19 cellular contexts compared by ENCODE assay signal in genomic region chr2:226839960-226840359, GRCh38. TPM values are rescaled to one million over a fixed set of nuclear protein-coding genes. Genes with fewer than 3 reads are reported as not detected.
DNase-seq lines count a peak whose midpoint lies in the region; ATAC-seq and TF ChIP-seq lines count a peak whose summit lies in the region.
"Had no signal": no experiment of that assay in that cellular context is flagged by ENCODE, and none has a peak within 500 bp of the region (broad histone marks: within the 10 kb centered on the region; RNA-seq: fewer than 3 reads in every experiment).

No MANE protein-coding gene starts in this region.

- peaks cover 36% of the 10 kb centered on the region for H3K36me3 Mint-ChIP-seq in activated naive CD4-positive, alpha-beta T cell treated with anti-CD3 and anti-CD28 coated beads for 36 hours (ENCODE audit: low read depth)
- peaks cover 50% of the 10 kb centered on the region for H3K36me3 Mint-ChIP-seq in activated naive CD4-positive, alpha-beta T cell treated with anti-CD3 and anti-CD28 coated beads, Interleukin-2, amount 10 ng/mL, durations not matched to agents 7 days and 5 days
- H3K36me3 Mint-ChIP-seq in activated CD4-positive, alpha-beta memory T cell treated with anti-CD3 and anti-CD28 coated beads for 36 hours, result peaks cover 37% of the 10 kb centered on the region

- H3K27me3 ChIP-seq in spleen (replicated peaks in 1 of 7) (no peaks in the 10 kb centered on the region), upper lobe of right lung (no peaks in the 10 kb centered on the region)
- H3K27me3 ChIP-seq: sigmoid colon, upper lobe of left lung had no signal

- 92 to 98% (median 97%) methylated on average over 2 of the region's 2 CpGs for WGBS in spleen, 5 donors

- H3K9me3 Mint-ChIP-seq in activated naive CD4-positive, alpha-beta T cell treated with anti-CD3 and anti-CD28 coated beads for 36 hours, result no peaks in the 10 kb centered on the region
- H3K9me3 Mint-ChIP-seq in activated naive CD4-positive, alpha-beta T cell treated with anti-CD3 and anti-CD28 coated beads, Interleukin-2, amount 10 ng/mL, durations not matched to agents 7 days and 5 days, result peaks cover 2% of the 10 kb centered on the region
- H3K9me3 Mint-ChIP-seq in activated CD4-positive, alpha-beta memory T cell treated with anti-CD3 and anti-CD28 coated beads for 36 hours, result no peaks in the 10 kb centered on the region
- H3K9me3 Mint-ChIP-seq: T-helper 1 cell treated with Interleukin-12 subunit alpha and Interleukin-12 subunit beta and Interleukin-4 antibody, amounts not matched to agents 30 μg/mL and 1 μg/mL, for 36 hours had no signal

- no peak for TF ChIP-seq POLR2A in NB4 (IDR thresholded peaks at IDR 0.05; ENCODE audit: extremely low read depth, insufficient read length)
- no peak for TF ChIP-seq POLR2A in spleen (IDR thresholded peaks at IDR 0.05)

- no peak overlapping the region for H3K4me3 Mint-ChIP-seq in activated naive CD4-positive, alpha-beta T cell treated with anti-CD3 and anti-CD28 coated beads for 36 hours
- H3K4me3 Mint-ChIP-seq in activated naive CD4-positive, alpha-beta T cell treated with anti-CD3 and anti-CD28 coated beads, Interleukin-2, amount 10 ng/mL, durations not matched to agents 7 days and 5 days, result no peak overlapping the region
- no peak overlapping the region for H3K4me3 Mint-ChIP-seq in activated CD4-positive, alpha-beta memory T cell treated with anti-CD3 and anti-CD28 coated beads for 36 hours
- H3K4me3 Mint-ChIP-seq: dendritic cell treated with granulocyte-macrophage colony-stimulating factor and Interleukin-4, amounts not matched to agents 40 ng/mL and 50 ng/mL, for 4 days; T-helper 1 cell treated with Interleukin-12 subunit alpha and Interleukin-12 subunit beta and Interleukin-4 antibody, amounts not matched to agents 30 μg/mL and 1 μg/mL, for 36 hours had no signal

- H3K4me3 ChIP-seq in NB4 (ENCODE audit: low read depth, low read length) (no peak overlapping the region), spleen (peak overlapping the region in 1 of 8 donors; percentile 23), upper lobe of right lung (no peak overlapping the region)
- H3K4me3 ChIP-seq: sigmoid colon, upper lobe of left lung had no signal

- H3K9me3 ChIP-seq in spleen, result no peaks in the 10 kb centered on the region
- no peaks in the 10 kb centered on the region for H3K9me3 ChIP-seq in upper lobe of right lung
- H3K9me3 ChIP-seq: sigmoid colon, upper lobe of left lung had no signal

- POLR2A ChIA-PET in activated CD4-positive, alpha-beta memory T cell treated with anti-CD3 and anti-CD28 coated beads for 36 hours (lab: Charles Lee), result no interaction called here

- CTCF ChIA-PET in activated naive CD4-positive, alpha-beta T cell treated with anti-CD3 and anti-CD28 coated beads for 36 hours (lab: Charles Lee), result interaction anchor here (0.7 kb wide), 1 partner anchor 908 kb away, joined by 3 read pairs; no protein-coding TSS in a partner anchor
- CTCF ChIA-PET in activated naive CD4-positive, alpha-beta T cell treated with anti-CD3 and anti-CD28 coated beads, Interleukin-2, amount 10 ng/mL, durations not matched to agents 7 days and 5 days (lab: Charles Lee), result interaction anchor here (2.5 kb wide), 1 partner anchor 40 kb away, joined by 5 read pairs; the partner anchor contains the start of gene IRS1
- CTCF ChIA-PET in activated CD4-positive, alpha-beta memory T cell treated with anti-CD3 and anti-CD28 coated beads for 36 hours (lab: Charles Lee), result interaction anchor here (0.7 to 2.8 kb wide), 3 partner anchors 38 to 233 kb away, joined by 3 to 8 read pairs (median 5); partner anchors contain the start of gene IRS1

- H3K4me1 ChIP-seq in spleen, result peaks cover 13 to 84% (median 49%) of the 10 kb centered on the region in 6 donors
- peaks cover 17% of the 10 kb centered on the region for H3K4me1 ChIP-seq in upper lobe of right lung

- H3K27ac Mint-ChIP-seq in activated naive CD4-positive, alpha-beta T cell treated with anti-CD3 and anti-CD28 coated beads for 36 hours, result peak overlapping the region; percentile 66
- H3K27ac Mint-ChIP-seq in activated naive CD4-positive, alpha-beta T cell treated with anti-CD3 and anti-CD28 coated beads, Interleukin-2, amount 10 ng/mL, durations not matched to agents 7 days and 5 days, result no peak overlapping the region
- peak overlapping the region; percentile 32 for H3K27ac Mint-ChIP-seq in activated CD4-positive, alpha-beta memory T cell treated with anti-CD3 and anti-CD28 coated beads for 36 hours
- H3K27ac Mint-ChIP-seq: dendritic cell treated with granulocyte-macrophage colony-stimulating factor and Interleukin-4, amounts not matched to agents 40 ng/mL and 50 ng/mL, for 4 days; T-helper 1 cell treated with Interleukin-12 subunit alpha and Interleukin-12 subunit beta and Interleukin-4 antibody, amounts not matched to agents 30 μg/mL and 1 μg/mL, for 36 hours had no signal

- peak; percentile 47 for DNase-seq in activated naive CD4-positive, alpha-beta T cell treated with anti-CD3 and anti-CD28 coated beads for 36 hours
- no peak for DNase-seq in activated naive CD4-positive, alpha-beta T cell treated with anti-CD3 and anti-CD28 coated beads, Interleukin-2, amount 10 ng/mL, durations not matched to agents 7 days and 5 days
- peak; percentile 27 for DNase-seq in NB4 (ENCODE audit: low read depth)
- peak; percentile 22 for DNase-seq in activated CD4-positive, alpha-beta memory T cell treated with anti-CD3 and anti-CD28 coated beads for 36 hours
- no peak for DNase-seq in spleen
- DNase-seq in stimulated activated naive CD4-positive, alpha-beta T cell (lab: John Stamatoyannopoulos, UW), result no peak
- no peak for DNase-seq in upper lobe of right lung
- DNase-seq: activated CD4-positive, CD25-positive, alpha-beta regulatory T cell treated with anti-CD3 and anti-CD28 coated beads, Interleukin-2, amount 50 U/mL, for 72 hours; DMS153; head of caudate nucleus; islet precursor cell; KBM-7; NCI-H146; sigmoid colon; stimulated activated CD4-positive, alpha-beta T cell treated with anti-CD3 and anti-CD28 coated beads, Interleukin-4, amount 100 ng/mL, for 4 hours; upper lobe of left lung had no signal

- H3K36me3 ChIP-seq in spleen, result peaks cover 0 to 8% (median 0%) of the 10 kb centered on the region in 6 donors
- H3K36me3 ChIP-seq in upper lobe of right lung, result peaks cover 5% of the 10 kb centered on the region
- H3K36me3 ChIP-seq: upper lobe of left lung had no signal

- peaks cover 67% of the 10 kb centered on the region for H3K4me1 Mint-ChIP-seq in activated naive CD4-positive, alpha-beta T cell treated with anti-CD3 and anti-CD28 coated beads for 36 hours (ENCODE audit: low read depth)
- peaks cover 40% of the 10 kb centered on the region for H3K4me1 Mint-ChIP-seq in activated naive CD4-positive, alpha-beta T cell treated with anti-CD3 and anti-CD28 coated beads, Interleukin-2, amount 10 ng/mL, durations not matched to agents 7 days and 5 days
- peaks cover 63% of the 10 kb centered on the region for H3K4me1 Mint-ChIP-seq in activated CD4-positive, alpha-beta memory T cell treated with anti-CD3 and anti-CD28 coated beads for 36 hours (ENCODE audit: low read depth)

- intact Hi-C loops in activated naive CD4-positive, alpha-beta T cell treated with anti-CD3 and anti-CD28 coated beads for 36 hours (cut with micrococcal nuclease), result loop anchor here (5.0 kb wide), 4 partner anchors 572 to 1913 kb away; partner anchors contain the start of gene DOCK10
- intact Hi-C loops in activated CD4-positive, alpha-beta memory T cell treated with anti-CD3 and anti-CD28 coated beads for 36 hours (cut with micrococcal nuclease), result loop anchor here (1.0 to 10.0 kb wide), 8 partner anchors 33 to 1913 kb away; partner anchors contain the start of genes CCL20, DOCK10 and MFF
- intact Hi-C loops in spleen (cut with DNase I; ENCODE audit: low total_unique reads) (no loop called here), upper lobe of right lung (cut with DNase I) (no loop called here)

- ATAC-seq in HG03039 (IDR thresholded peaks at IDR 0.05; ENCODE audit: unreplicated experiment) (no peak), upper lobe of right lung (no peak)

- H3K27ac ChIP-seq in spleen, result peak overlapping the region in 5 of 8 donors; percentile 46 to 100 (median 98)
- no peak overlapping the region for H3K27ac ChIP-seq in upper lobe of right lung
- H3K27ac ChIP-seq: sigmoid colon, upper lobe of left lung had no signal

- TF ChIP-seq CTCF in NB4 (IDR thresholded peaks at IDR 0.05; ENCODE audit: low read depth, low read length) (no peak), spleen (IDR thresholded peaks at IDR 0.05 in 8 of 11, conservative IDR thresholded peaks at IDR 0.05 in 3 of 11) (no peak), upper lobe of right lung (IDR thresholded peaks at IDR 0.05) (no peak)

- H3K27me3 Mint-ChIP-seq in activated naive CD4-positive, alpha-beta T cell treated with anti-CD3 and anti-CD28 coated beads for 36 hours (ENCODE audit: low read depth), result no peaks in the 10 kb centered on the region
- H3K27me3 Mint-ChIP-seq in activated naive CD4-positive, alpha-beta T cell treated with anti-CD3 and anti-CD28 coated beads, Interleukin-2, amount 10 ng/mL, durations not matched to agents 7 days and 5 days, result peaks cover 4% of the 10 kb centered on the region
- H3K27me3 Mint-ChIP-seq in activated CD4-positive, alpha-beta memory T cell treated with anti-CD3 and anti-CD28 coated beads for 36 hours, result no peaks in the 10 kb centered on the region
- H3K27me3 Mint-ChIP-seq: dendritic cell treated with granulocyte-macrophage colony-stimulating factor and Interleukin-4, amounts not matched to agents 40 ng/mL and 50 ng/mL, for 4 days had no signal

RNA-seq across cellular contexts. Expression of gene RHBDD1, which starts 4.1 kb away (rescaled TPM):
- total RNA-seq in activated naive CD4-positive, alpha-beta T cell treated with anti-CD3 and anti-CD28 coated beads for 36 hours, result 10 to 100 TPM; 42.6 to 43.3 TPM
- total RNA-seq in activated CD4-positive, alpha-beta memory T cell treated with anti-CD3 and anti-CD28 coated beads for 36 hours, result 10 to 100 TPM; 38.0 to 41.1 TPM
- 10 to 100 TPM; 27.1 to 67.5 (median 51.2) TPM for total RNA-seq in spleen
- 1 to 10 TPM; 6.1 to 8.0 (median 7.6) TPM for polyA plus RNA-seq in spleen
- 38.4 TPM for total RNA-seq in upper lobe of right lung

RNA-seq across cellular contexts. Expression of gene IRS1, which starts 40.3 kb away (rescaled TPM):
- 1 to 10 TPM; 2.6 to 2.7 TPM for total RNA-seq in activated naive CD4-positive, alpha-beta T cell treated with anti-CD3 and anti-CD28 coated beads for 36 hours
- 1 to 10 TPM; 2.0 to 2.1 TPM for total RNA-seq in activated CD4-positive, alpha-beta memory T cell treated with anti-CD3 and anti-CD28 coated beads for 36 hours
- total RNA-seq in spleen (10 to 100 TPM in 2 of 7 donors, 1 to 10 TPM in 5; 6.2 to 11.6 (median 9.3) TPM), upper lobe of right lung (10.6 TPM)
- polyA plus RNA-seq in spleen, result 1 to 10 TPM in 2 of 3 donors, under 1 TPM in 1; 0.89 to 1.5 (median 1.2) TPM

Comparison
In these comparisons a context has a peak if more than half of its experiments do, and no peak if none do; other contexts are left out.
1. DNase-seq: peak in activated naive CD4-positive, alpha-beta T cell treated with anti-CD3 and anti-CD28 coated beads for 36 hours (single experiment), NB4 (single experiment) and activated CD4-positive, alpha-beta memory T cell treated with anti-CD3 and anti-CD28 coated beads for 36 hours (single experiment); none in activated naive CD4-positive, alpha-beta T cell treated with anti-CD3 and anti-CD28 coated beads, Interleukin-2, amount 10 ng/mL, durations not matched to agents 7 days and 5 days (single experiment), spleen (single experiment), stimulated activated naive CD4-positive, alpha-beta T cell (0 of 6) and upper lobe of right lung (single experiment).
2. intact Hi-C loops: an anchor here in activated naive CD4-positive, alpha-beta T cell treated with anti-CD3 and anti-CD28 coated beads for 36 hours (5.0 kb wide) and activated CD4-positive, alpha-beta memory T cell treated with anti-CD3 and anti-CD28 coated beads for 36 hours (1.0 to 10.0 kb wide); none called in spleen and upper lobe of right lung.